In the genomic region with DNA sequence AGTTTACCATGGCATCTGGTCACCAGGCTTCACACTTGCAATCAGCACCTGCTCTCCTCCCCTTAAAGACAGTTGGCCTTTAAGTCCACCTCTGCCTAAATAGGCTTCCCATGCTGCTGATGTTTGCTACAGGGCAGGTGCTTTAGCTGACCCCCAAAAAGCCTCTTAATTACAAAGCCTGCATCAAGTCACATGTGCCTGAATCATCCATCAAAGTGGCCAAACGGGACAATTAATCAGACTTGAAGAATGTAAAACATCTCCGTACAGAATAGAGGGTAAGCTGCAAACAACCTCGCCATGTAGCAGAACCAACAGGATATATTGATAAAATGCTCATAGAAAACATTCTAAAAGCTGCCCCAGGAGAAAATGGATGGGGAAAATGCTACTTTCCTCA, we compare ENCODE assay signal across 32 cellular contexts. TPM values are rescaled to one million over a fixed set of nuclear protein-coding genes. Genes with fewer than 3 reads are reported as not detected.
A peak's percentile ranks its signal among the peaks of the same experiment; 100 is the strongest.
DNase-seq lines count a peak whose midpoint lies in the region; ATAC-seq and TF ChIP-seq lines count a peak whose summit lies in the region.
"Had no signal": no experiment of that assay in that cellular context is flagged by ENCODE, and none has a peak within 500 bp of the region (broad histone marks: within the 10 kb centered on the region; RNA-seq: fewer than 3 reads in every experiment).

No MANE protein-coding gene starts in this region.

- TF ChIP-seq CTCF in spleen (IDR thresholded peaks at IDR 0.05 in 8 of 11, conservative IDR thresholded peaks at IDR 0.05 in 3 of 11) (no peak), foreskin keratinocyte (conservative IDR thresholded peaks at IDR 0.05) (no peak)

- H3K36me3 ChIP-seq in CD4-positive, alpha-beta memory T cell (ENCODE audit: insufficient read depth, low read length) = no peaks in the 10 kb centered on the region
- H3K36me3 ChIP-seq in spleen = peaks cover 0 to 5% (median 0%) of the 10 kb centered on the region in 6 donors
- H3K36me3 ChIP-seq: esophagus squamous epithelium, lower lobe of right lung, ovary had no signal

- peaks cover 32% of the 10 kb centered on the region for H3K4me1 ChIP-seq in CD4-positive, alpha-beta memory T cell (ENCODE audit: insufficient read depth, low read length)
- H3K4me1 ChIP-seq in spleen = peaks cover 27 to 84% (median 65%) of the 10 kb centered on the region in 6 donors
- H3K4me1 ChIP-seq in foreskin keratinocyte = no peaks in the 10 kb centered on the region
- H3K4me1 ChIP-seq: body of pancreas, testis had no signal

- H3K27me3 ChIP-seq in CD4-positive, alpha-beta memory T cell (ENCODE audit: insufficient read depth, low read length) = no peaks in the 10 kb centered on the region
- no peaks in the 10 kb centered on the region for H3K27me3 ChIP-seq in spleen (replicated peaks in 1 of 7)
- peaks cover 6% of the 10 kb centered on the region for H3K27me3 ChIP-seq in foreskin keratinocyte
- H3K27me3 ChIP-seq: body of pancreas, dorsolateral prefrontal cortex, ovary, testis had no signal

- WGBS in spleen, 5 donors = 81 to 88% (median 84%) methylated on average over 3 of the region's 3 CpGs

- H3K27me3 Mint-ChIP-seq in activated naive CD8-positive, alpha-beta T cell = no peaks in the 10 kb centered on the region
- no peaks in the 10 kb centered on the region for H3K27me3 Mint-ChIP-seq in activated naive CD8-positive, alpha-beta T cell treated with anti-CD3 and anti-CD28 coated beads for 36 hours
- H3K27me3 Mint-ChIP-seq in CD4-positive, alpha-beta memory T cell = peaks cover 0 to 4% of the 10 kb centered on the region in 2 donors
- H3K27me3 Mint-ChIP-seq: activated CD4-positive, alpha-beta T cell treated with anti-CD3 and anti-CD28 coated beads for 36 hours; central memory CD8-positive, alpha-beta T cell; stimulated activated naive CD8-positive, alpha-beta T cell treated with anti-CD3 and anti-CD28 coated beads, Interleukin-15, Interleukin-2, amounts not matched to agents 100 ng/mL and 50 ng/mL, for 24 hours had no signal

- H3K36me3 Mint-ChIP-seq in activated naive CD8-positive, alpha-beta T cell = peaks cover 4% of the 10 kb centered on the region
- H3K36me3 Mint-ChIP-seq in activated naive CD8-positive, alpha-beta T cell treated with anti-CD3 and anti-CD28 coated beads for 36 hours = peaks cover 10% of the 10 kb centered on the region
- no peaks in the 10 kb centered on the region for H3K36me3 Mint-ChIP-seq in CD4-positive, alpha-beta memory T cell

- peaks cover 50% of the 10 kb centered on the region for H3K4me1 Mint-ChIP-seq in activated naive CD8-positive, alpha-beta T cell (ENCODE audit: low read depth)
- H3K4me1 Mint-ChIP-seq in activated naive CD8-positive, alpha-beta T cell treated with anti-CD3 and anti-CD28 coated beads for 36 hours = peaks cover 55% of the 10 kb centered on the region
- peaks cover 25 to 53% (median 37%) of the 10 kb centered on the region in 4 donors for H3K4me1 Mint-ChIP-seq in CD4-positive, alpha-beta memory T cell

- no peak for TF ChIP-seq POLR2A in spleen (IDR thresholded peaks at IDR 0.05)

- H3K4me3 ChIP-seq in CD4-positive, alpha-beta memory T cell (ENCODE audit: low read length in 2 of 2) = no peak overlapping the region
- H3K4me3 ChIP-seq in spleen = no peak overlapping the region
- H3K4me3 ChIP-seq: body of pancreas, esophagus squamous epithelium, GM12878, lower lobe of right lung, ovary, PC-9, testis had no signal

- no peak overlapping the region for H3K27ac ChIP-seq in CD4-positive, alpha-beta memory T cell (ENCODE audit: low read depth, low read length)
- peak overlapping the region in 5 of 8 donors; percentile 0 to 64 (median 50) for H3K27ac ChIP-seq in spleen
- H3K27ac ChIP-seq in foreskin keratinocyte = no peak overlapping the region
- H3K27ac ChIP-seq: body of pancreas, esophagus squamous epithelium, ovary, PC-9, testis had no signal

- ATAC-seq in foreskin keratinocyte = no peak
- ATAC-seq: activated CD4-positive, alpha-beta T cell treated with anti-CD3 and anti-CD28 coated beads for 36 hours; body of pancreas; GM12878; lower lobe of right lung had no signal

- no peaks in the 10 kb centered on the region for H3K9me3 ChIP-seq in CD4-positive, alpha-beta memory T cell (ENCODE audit: control insufficient read depth in 1 of 2, low read length in 2 of 2)
- H3K9me3 ChIP-seq in spleen = no peaks in the 10 kb centered on the region
- H3K9me3 ChIP-seq: body of pancreas, esophagus squamous epithelium, lower lobe of right lung, ovary, testis had no signal

- POLR2A ChIA-PET in CD4-positive, alpha-beta memory T cell (lab: Charles Lee; ENCODE audit: partially characterized antibody) = interaction anchor here (0.8 to 1.6 kb wide), 3 partner anchors 14 to 81 kb away, joined by 3 to 10 read pairs (median 4); no protein-coding TSS in a partner anchor

- no peak for DNase-seq in activated naive CD8-positive, alpha-beta T cell treated with anti-CD3 and anti-CD28 coated beads for 36 hours
- no peak for DNase-seq in CD4-positive, alpha-beta memory T cell
- DNase-seq in dermis blood vessel endothelial cell (peak; percentile 60), spleen (no peak), foreskin keratinocyte (no peak), amniotic stem cell (lab: John Stamatoyannopoulos, UW) (no peak), NCI-H2081 (lab: John Stamatoyannopoulos, UW) (no peak)
- DNase-seq: activated CD4-positive, alpha-beta T cell treated with anti-CD3 and anti-CD28 coated beads for 36 hours; body of pancreas; dorsolateral prefrontal cortex; esophagus squamous epithelium; foreskin melanocyte; HFFc6; kidney; lower lobe of right lung; NCI-H1105; NCI-H187 treated with DMSO at 0.1 percent for 48 hours; NCI-H526 treated with DMSO at 0.1 percent for 48 hours; nephron progenitor cell; NK-92 treated with Interleukin-12 subunit alpha and Interleukin-12 subunit beta, amount 100 ng/mL, for 24 hours; ovary; SHP77 treated with DMSO at 0.1 percent for 48 hours; small intestine; testis had no signal

- intact Hi-C loops in CD4-positive, alpha-beta memory T cell (cut with micrococcal nuclease) = no loop called here
- intact Hi-C loops in spleen (cut with DNase I; ENCODE audit: low total_unique reads) = no loop called here

- CTCF ChIA-PET in CD4-positive, alpha-beta memory T cell (lab: Charles Lee; ENCODE audit: partially characterized antibody) = no interaction called here

- no peak overlapping the region for H3K27ac Mint-ChIP-seq in activated naive CD8-positive, alpha-beta T cell
- H3K27ac Mint-ChIP-seq in activated naive CD8-positive, alpha-beta T cell treated with anti-CD3 and anti-CD28 coated beads for 36 hours = no peak overlapping the region
- H3K27ac Mint-ChIP-seq in CD4-positive, alpha-beta memory T cell = peak overlapping the region in 4 of 7 donors; percentile 2 to 67 (median 30)
- H3K27ac Mint-ChIP-seq: activated CD4-positive, alpha-beta T cell treated with anti-CD3 and anti-CD28 coated beads for 36 hours; HFFc6; stimulated activated naive CD8-positive, alpha-beta T cell treated with anti-CD3 and anti-CD28 coated beads, Interleukin-15, Interleukin-2, amounts not matched to agents 100 ng/mL and 50 ng/mL, for 24 hours had no signal

- H3K9me3 Mint-ChIP-seq in activated naive CD8-positive, alpha-beta T cell (ENCODE audit: low read depth) = no peaks in the 10 kb centered on the region
- peaks cover 4% of the 10 kb centered on the region for H3K9me3 Mint-ChIP-seq in activated naive CD8-positive, alpha-beta T cell treated with anti-CD3 and anti-CD28 coated beads for 36 hours
- H3K9me3 Mint-ChIP-seq in CD4-positive, alpha-beta memory T cell = peaks cover 0 to 3% (median 0%) of the 10 kb centered on the region in 8 donors
- H3K9me3 Mint-ChIP-seq: central memory CD8-positive, alpha-beta T cell; nephron progenitor cell; stimulated activated naive CD8-positive, alpha-beta T cell treated with anti-CD3 and anti-CD28 coated beads, Interleukin-15, Interleukin-2, amounts not matched to agents 100 ng/mL and 50 ng/mL, for 24 hours had no signal

- peak overlapping the region; percentile 2 for H3K4me3 Mint-ChIP-seq in activated naive CD8-positive, alpha-beta T cell
- no peak overlapping the region for H3K4me3 Mint-ChIP-seq in activated naive CD8-positive, alpha-beta T cell treated with anti-CD3 and anti-CD28 coated beads for 36 hours
- peak overlapping the region in 2 of 8 donors; percentile 3 to 40 for H3K4me3 Mint-ChIP-seq in CD4-positive, alpha-beta memory T cell
- H3K4me3 Mint-ChIP-seq: activated CD4-positive, alpha-beta T cell treated with anti-CD3 and anti-CD28 coated beads for 36 hours; central memory CD8-positive, alpha-beta T cell; HFFc6; nephron progenitor cell; stimulated activated naive CD8-positive, alpha-beta T cell treated with anti-CD3 and anti-CD28 coated beads, Interleukin-15, Interleukin-2, amounts not matched to agents 100 ng/mL and 50 ng/mL, for 24 hours had no signal

RNA-seq across cellular contexts. Expression of gene LY86, which starts 7.4 kb away (rescaled TPM):
- total RNA-seq in activated naive CD8-positive, alpha-beta T cell treated with anti-CD3 and anti-CD28 coated beads for 36 hours = 1 to 10 TPM; 1.2 to 1.3 TPM
- 1 to 10 TPM; 1.0 to 1.5 TPM for total RNA-seq in CD4-positive, alpha-beta memory T cell
- polyA plus RNA-seq in CD4-positive, alpha-beta memory T cell = 1 to 10 TPM; 1.5 to 4.6 TPM
- not detected in 2 replicates for total RNA-seq in dermis blood vessel endothelial cell
- total RNA-seq in spleen = 10 to 100 TPM; 31.7 to 89.9 (median 50.0) TPM
- 100 to 1,000 TPM; 106 to 145 (median 131) TPM for polyA plus RNA-seq in spleen
- not detected in 2 replicates for total RNA-seq in foreskin keratinocyte
- polyA plus RNA-seq in foreskin keratinocyte = not detected in 2 replicates
- total RNA-seq: H1, HFFc6, HT1080, MCF 10A, PC-9 had no signal
- polyA plus RNA-seq: H1 had no signal

Comparison
In these comparisons a context has a peak if more than half of its experiments do, and no peak if none do; other contexts are left out.
1. H3K27ac Mint-ChIP-seq: peak in CD4-positive, alpha-beta memory T cell (4 of 7); none in activated naive CD8-positive, alpha-beta T cell (single experiment) and activated naive CD8-positive, alpha-beta T cell treated with anti-CD3 and anti-CD28 coated beads for 36 hours (single experiment).
2. H3K27ac ChIP-seq: peak in spleen (5 of 8); none in CD4-positive, alpha-beta memory T cell (single experiment) and foreskin keratinocyte (single experiment).
3. RNA of gene LY86, which starts 7.4 kb away (total RNA-seq): 31.7 to 89.9 TPM in spleen; 1.0 to 1.5 TPM in CD4-positive, alpha-beta memory T cell, 1.2 to 1.3 TPM in activated naive CD8-positive, alpha-beta T cell treated with anti-CD3 and anti-CD28 coated beads for 36 hours, not detected in dermis blood vessel endothelial cell and not detected in foreskin keratinocyte; every median in the first group is over 10 times any median in the second.